In genomic region chr4:95675623-95676022, GRCh38 we compare ENCODE assay signal across 10 cellular contexts.
"Had no signal": no experiment of that assay in that cellular context is flagged by ENCODE, and none has a peak within 500 bp of the region (broad histone marks: within the 10 kb centered on the region; RNA-seq: fewer than 3 reads in every experiment).

No MANE protein-coding gene starts in this region.

- H3K9ac ChIP-seq: GM23248 had no signal

- H3K9me3 ChIP-seq: HAP-1 had no signal

- DNase-seq: GM23248, GOT3, H7, HFFc6, KBM-7 had no signal

- H3K36me3 ChIP-seq: HAP-1 had no signal

- H3K27ac Mint-ChIP-seq: HFFc6, IgD-negative memory B cell had no signal

- H3K4me3 Mint-ChIP-seq: HFFc6, IgD-negative memory B cell had no signal

- H3K4me1 ChIP-seq: HAP-1 had no signal

- H2AFZ ChIP-seq: GM23248 had no signal

- ATAC-seq: HCT116, HepG2 had no signal

- H3K27ac ChIP-seq: GM23248, HL-60 had no signal

- H3K4me1 Mint-ChIP-seq: IgD-negative memory B cell had no signal

- H3K36me3 Mint-ChIP-seq: IgD-negative memory B cell had no signal

- H3K4me3 ChIP-seq: GM23248, HAP-1 had no signal

- H3K27me3 Mint-ChIP-seq: IgD-negative memory B cell had no signal
